In genomic region chr2:15553519-15553918, GRCh38 we compare ENCODE assay signal across 1 cellular context.
TF ChIP-seq lines count a peak whose summit lies in the region.

No MANE protein-coding gene starts in this region.

TF ChIP-seq in K562, 482 proteins besides CTCF, POLR2A, EP300 and RAD21 (continued from another document):
- TF ChIP-seq RREB1 (CRISPR knock-in tag; IDR thresholded peaks at IDR 0.05) (no peak), ELF2 (CRISPR knock-in tag; IDR thresholded peaks at IDR 0.05) (no peak), ZNF764 (CRISPR knock-in tag; IDR thresholded peaks at IDR 0.05; ENCODE audit: low read depth) (no peak), ARID1B (IDR thresholded peaks at IDR 0.05) (peak; percentile 53), RB1 (IDR thresholded peaks at IDR 0.05; ENCODE audit: low read depth) (no peak), NR3C1 (CRISPR knock-in tag; IDR thresholded peaks at IDR 0.05) (no peak), BCL6 (CRISPR knock-in tag; IDR thresholded peaks at IDR 0.05) (no peak), FOXP1 (CRISPR knock-in tag; IDR thresholded peaks at IDR 0.05) (no peak)
